1 cellular context compared by ENCODE assay signal in the genomic region with DNA sequence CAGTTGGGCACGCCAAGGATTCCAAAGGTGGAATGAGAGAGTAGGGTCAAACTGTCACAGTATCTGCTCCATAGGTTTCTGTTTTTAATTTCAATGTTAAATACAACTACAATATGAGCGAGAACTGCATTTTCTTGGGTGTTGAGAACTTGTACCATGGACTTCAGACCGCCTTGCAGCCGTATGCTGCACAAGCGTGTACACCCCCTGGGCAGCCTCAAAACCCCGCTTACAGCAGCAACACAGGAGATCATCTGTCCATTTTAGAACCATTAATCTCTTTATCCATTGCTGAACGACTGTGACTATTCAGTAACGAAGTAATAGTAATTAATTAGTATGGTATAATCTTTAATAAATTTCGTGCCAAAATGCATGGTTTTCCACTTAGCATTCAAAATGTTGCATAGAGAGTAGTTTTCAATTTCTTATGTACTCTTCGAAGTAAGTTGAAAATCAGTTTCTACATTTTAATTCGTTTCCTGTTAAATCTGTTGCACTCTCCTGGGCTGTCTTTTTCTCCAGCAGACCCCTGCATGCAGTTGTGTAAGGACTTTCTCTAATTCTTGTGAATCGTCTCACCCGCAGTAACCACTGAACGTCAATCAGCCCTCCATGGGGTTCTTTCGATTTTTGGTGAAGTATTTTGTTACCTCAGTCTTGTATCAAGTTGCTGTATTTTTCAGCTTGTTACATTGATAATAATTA.
TF ChIP-seq lines count a peak whose summit lies in the region.

No MANE protein-coding gene starts in this region.

TF ChIP-seq in K562, 482 proteins besides CTCF, POLR2A, EP300 and RAD21:
- TF ChIP-seq, protein P1, sequence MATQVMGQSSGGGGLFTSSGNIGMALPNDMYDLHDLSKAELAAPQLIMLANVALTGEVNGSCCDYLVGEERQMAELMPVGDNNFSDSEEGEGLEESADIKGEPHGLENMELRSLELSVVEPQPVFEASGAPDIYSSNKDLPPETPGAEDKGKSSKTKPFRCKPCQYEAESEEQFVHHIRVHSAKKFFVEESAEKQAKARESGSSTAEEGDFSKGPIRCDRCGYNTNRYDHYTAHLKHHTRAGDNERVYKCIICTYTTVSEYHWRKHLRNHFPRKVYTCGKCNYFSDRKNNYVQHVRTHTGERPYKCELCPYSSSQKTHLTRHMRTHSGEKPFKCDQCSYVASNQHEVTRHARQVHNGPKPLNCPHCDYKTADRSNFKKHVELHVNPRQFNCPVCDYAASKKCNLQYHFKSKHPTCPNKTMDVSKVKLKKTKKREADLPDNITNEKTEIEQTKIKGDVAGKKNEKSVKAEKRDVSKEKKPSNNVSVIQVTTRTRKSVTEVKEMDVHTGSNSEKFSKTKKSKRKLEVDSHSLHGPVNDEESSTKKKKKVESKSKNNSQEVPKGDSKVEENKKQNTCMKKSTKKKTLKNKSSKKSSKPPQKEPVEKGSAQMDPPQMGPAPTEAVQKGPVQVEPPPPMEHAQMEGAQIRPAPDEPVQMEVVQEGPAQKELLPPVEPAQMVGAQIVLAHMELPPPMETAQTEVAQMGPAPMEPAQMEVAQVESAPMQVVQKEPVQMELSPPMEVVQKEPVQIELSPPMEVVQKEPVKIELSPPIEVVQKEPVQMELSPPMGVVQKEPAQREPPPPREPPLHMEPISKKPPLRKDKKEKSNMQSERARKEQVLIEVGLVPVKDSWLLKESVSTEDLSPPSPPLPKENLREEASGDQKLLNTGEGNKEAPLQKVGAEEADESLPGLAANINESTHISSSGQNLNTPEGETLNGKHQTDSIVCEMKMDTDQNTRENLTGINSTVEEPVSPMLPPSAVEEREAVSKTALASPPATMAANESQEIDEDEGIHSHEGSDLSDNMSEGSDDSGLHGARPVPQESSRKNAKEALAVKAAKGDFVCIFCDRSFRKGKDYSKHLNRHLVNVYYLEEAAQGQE (CRISPR knock-in tag; IDR thresholded peaks at IDR 0.05; ENCODE audit: low read depth): no peak
- peak; percentile 96 for TF ChIP-seq CBX8 (IDR thresholded peaks at IDR 0.05; ENCODE audit: borderline replicate concordance, extremely low read depth, low read depth, low read length, poor library complexity, severe bottlenecking)
TF ChIP-seq in K562: peak in this region for 1.
